ENCODE assay signal across 8 cellular contexts in genomic region chr14:89040080-89040437, GRCh38.
DNase-seq lines count a peak whose midpoint lies in the region; ATAC-seq, FAIRE-seq and TF ChIP-seq lines count a peak whose summit lies in the region.

No MANE protein-coding gene starts in this region.

- TF ChIP-seq POLR2A in GM12891 (IDR thresholded peaks at IDR 0.05; ENCODE audit: low read depth, low read length): no peak
- TF ChIP-seq POLR2A in prostate gland (IDR thresholded peaks at IDR 0.05): no peak

- DNase-seq in GM12891 (ENCODE audit: insufficient read length, low spot score): peak; percentile 18
- no peak for DNase-seq in MCF 10A (ENCODE audit: unreplicated experiment)
- DNase-seq in prostate gland (ENCODE audit: low spot score): no peak
- DNase-seq in H4 (ENCODE audit: low spot score): no peak
- DNase-seq in dedifferentiated amniotic fluid mesenchymal stem cell (ENCODE audit: extremely low spot score): no peak
- no peak for DNase-seq in COR-L47 (lab: John Stamatoyannopoulos, UW)
- no peak for DNase-seq in ureter (ENCODE audit: low spot score)

- H3K27me3 ChIP-seq in prostate gland (replicated peaks; ENCODE audit: insufficient read depth): no peaks in the 10 kb centered on the region

- H3K27me3 Mint-ChIP-seq in MCF 10A (ENCODE audit: insufficient read depth, unreplicated experiment): no peaks in the 10 kb centered on the region

- FAIRE-seq in GM12891 (lab: Jason Lieb, UNC): no peak

- H3K4me3 Mint-ChIP-seq in MCF 10A (ENCODE audit: unreplicated experiment): peak overlapping the region; percentile 68

- POLR2A ChIA-PET in MCF 10A (lab: Yijun Ruan, JAX): interaction anchor here (1.2 to 2.5 kb wide), 5 partner anchors 97 to 915 kb away, joined by 3 to 15 read pairs (median 4); partner anchors contain the start of gene EFCAB11

- no peaks in the 10 kb centered on the region for H3K36me3 ChIP-seq in prostate gland

- no peak for TF ChIP-seq CTCF in MCF 10A (IDR thresholded peaks at IDR 0.05; ENCODE audit: unreplicated experiment)
- no peak for TF ChIP-seq CTCF in prostate gland (IDR thresholded peaks at IDR 0.05)

- intact Hi-C loops in MCF 10A (cut with micrococcal nuclease) (loop anchor here (1.0 to 2.0 kb wide), 4 partner anchors 198 to 875 kb away; no protein-coding TSS in a partner anchor), prostate gland (cut with DNase I) (loop anchor here (1.0 to 10.0 kb wide), 4 partner anchors 135 to 874 kb away; partner anchors contain the start of gene FOXN3)

- no peak overlapping the region for H3K4me3 ChIP-seq in prostate gland

- H3K27ac Mint-ChIP-seq in MCF 10A (ENCODE audit: low read depth, unreplicated experiment): peak overlapping the region; percentile 24

- H3K9me3 ChIP-seq in prostate gland: no peaks in the 10 kb centered on the region

- peak overlapping the region; percentile 77 to 80 for H3K27ac ChIP-seq in prostate gland

- peaks cover 8% of the 10 kb centered on the region for H3K4me1 Mint-ChIP-seq in MCF 10A (ENCODE audit: insufficient read depth, unreplicated experiment)

- H3K36me3 Mint-ChIP-seq in MCF 10A (ENCODE audit: insufficient read depth, unreplicated experiment): no peaks in the 10 kb centered on the region

- ATAC-seq in HG02852 (IDR thresholded peaks at IDR 0.05; ENCODE audit: unreplicated experiment): peak; percentile 31

- WGBS in prostate gland: 42% methylated on average over 5 of the region's 5 CpGs

- peaks cover 2% of the 10 kb centered on the region for H3K4me1 ChIP-seq in prostate gland (replicated peaks)

- CTCF ChIA-PET in MCF 10A (lab: Yijun Ruan, JAX): interaction anchor here (0.6 to 3.7 kb wide), 23 partner anchors 9 to 896 kb away, joined by 3 to 25 read pairs (median 4); no protein-coding TSS in a partner anchor

- BruUV-seq in MCF 10A (replicated peaks; lab: Mats Ljungman, UMichigan): no TSS peak

- no peaks in the 10 kb centered on the region for H3K9me3 Mint-ChIP-seq in MCF 10A (ENCODE audit: unreplicated experiment)

TF ChIP-seq in GM12891, 5 proteins besides CTCF, POLR2A, EP300 and RAD21:
- TF ChIP-seq TAF1 (IDR thresholded peaks at IDR 0.05; ENCODE audit: low read depth, low read length): no peak
- TF ChIP-seq SPI1 (IDR thresholded peaks at IDR 0.05; ENCODE audit: low read depth, low read length): no peak
- no peak for TF ChIP-seq PAX5 (IDR thresholded peaks at IDR 0.05; ENCODE audit: insufficient read depth, low read length, severe bottlenecking)
- TF ChIP-seq POLR2AphosphoS5 (IDR thresholded peaks at IDR 0.05; ENCODE audit: low read depth, low read length): no peak
- no peak for TF ChIP-seq POU2F2 (IDR thresholded peaks at IDR 0.05; ENCODE audit: low read depth, low read length)
